In the genomic region with DNA sequence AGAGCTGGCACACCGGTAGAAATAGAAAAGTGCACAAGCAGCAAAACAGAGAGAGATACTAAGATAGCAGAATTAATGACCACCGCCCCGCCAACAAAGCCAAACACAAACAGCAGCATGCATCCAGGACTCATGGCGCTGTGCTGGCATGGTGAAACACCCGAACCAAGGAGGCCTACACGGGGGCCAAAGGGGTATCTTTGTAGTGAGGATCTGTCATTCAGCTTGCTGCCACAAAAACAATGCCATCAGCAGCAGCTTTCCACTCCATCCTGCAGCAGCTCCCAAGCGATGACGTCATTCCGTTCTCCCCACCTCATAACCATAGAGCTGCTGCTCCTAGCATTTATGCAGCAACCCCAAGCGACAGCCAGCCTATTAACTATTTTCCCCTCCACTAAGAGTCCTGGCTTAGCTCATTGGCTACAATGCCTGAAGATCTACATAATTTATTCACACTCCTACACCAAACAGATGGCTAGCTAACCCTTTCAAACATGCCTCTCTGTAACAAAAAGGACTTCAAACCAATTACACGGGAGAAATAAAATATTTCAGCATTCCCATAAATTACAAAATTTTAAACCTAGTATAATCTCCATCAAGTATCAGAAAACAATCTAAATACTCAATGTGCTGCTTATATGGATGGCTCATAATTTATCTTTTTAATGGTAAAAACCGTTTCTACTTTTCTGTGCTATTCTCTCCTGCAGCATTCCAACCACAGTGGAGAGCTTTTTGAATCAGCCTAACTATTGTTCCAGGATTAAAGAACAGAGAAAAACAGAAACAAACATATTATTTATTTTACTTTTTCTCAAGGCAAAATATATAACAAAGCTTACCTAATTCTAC, we compare ENCODE assay signal across 8 cellular contexts.
DNase-seq lines count a peak whose midpoint lies in the region; ATAC-seq, FAIRE-seq and TF ChIP-seq lines count a peak whose summit lies in the region.

No MANE protein-coding gene starts in this region.

- H3K4me3 ChIP-seq in endodermal cell (ENCODE audit: low read length) (peak overlapping the region; percentile 78), uterus (peak overlapping the region; percentile 28 to 38)

- H3K9me3 ChIP-seq in endodermal cell (ENCODE audit: control insufficient read depth, low read length) (no peaks in the 10 kb centered on the region), uterus (no peaks in the 10 kb centered on the region)

- H3K4me1 Mint-ChIP-seq in endodermal cell: peaks cover 19% of the 10 kb centered on the region
- H3K4me1 Mint-ChIP-seq in Calu3 (ENCODE audit: low read depth, unreplicated experiment): peaks cover 17% of the 10 kb centered on the region

- H3K36me3 Mint-ChIP-seq in endodermal cell (ENCODE audit: low read depth) (peaks cover 8% of the 10 kb centered on the region), Calu3 (ENCODE audit: insufficient read depth, unreplicated experiment) (no peaks in the 10 kb centered on the region)

- CTCF ChIA-PET in Calu3 (lab: Charles Lee): interaction anchor here (0.9 to 1.8 kb wide), 3 partner anchors 10 to 264 kb away, joined by 3 to 5 read pairs (median 3); no protein-coding TSS in a partner anchor

- ATAC-seq in HG02884 (IDR thresholded peaks at IDR 0.05; ENCODE audit: unreplicated experiment): no peak

- peak; percentile 44 to 53 for TF ChIP-seq POLR2A in uterus (IDR thresholded peaks at IDR 0.05)

- intact Hi-C loops in uterus (cut with DNase I; ENCODE audit: low total_unique reads): no loop called here
- intact Hi-C loops in Calu3 (cut with micrococcal nuclease; ENCODE audit: unreplicated experiment): no loop called here

- peak; percentile 78 for FAIRE-seq in G401.6 (lab: Jason Lieb, UNC)

- DNase-seq in NCI-H526 (lab: John Stamatoyannopoulos, UW) (peak; percentile 29 to 67), endodermal cell (peak; percentile 94), lung microvascular endothelial cell (ENCODE audit: low read depth in 2 of 2) (peak; percentile 30 to 93), uterus (peak; percentile 70 to 89), Calu3 (no peak)
- no peak for DNase-seq in activated naive CD4-positive, alpha-beta T cell treated with Interleukin-2 at 50 U/mL for 16 hours

- H3K4me1 ChIP-seq in endodermal cell (ENCODE audit: control insufficient read depth, insufficient read depth, low read length) (no peaks in the 10 kb centered on the region), uterus (peaks cover 0 to 5% of the 10 kb centered on the region in 2 donors)

- no peak for TF ChIP-seq CTCF in endodermal cell (conservative IDR thresholded peaks at IDR 0.05)
- peak in 1 of 4 experiments; percentile 5 for TF ChIP-seq CTCF in uterus (IDR thresholded peaks at IDR 0.05)
- no peak for TF ChIP-seq CTCF in Calu3 (IDR thresholded peaks at IDR 0.05; ENCODE audit: unreplicated experiment)

- peak overlapping the region; percentile 65 for H3K9ac ChIP-seq in endodermal cell (ENCODE audit: extremely low read depth, low read length, poor library complexity, severe bottlenecking)

- H3K9me3 Mint-ChIP-seq in endodermal cell (no peaks in the 10 kb centered on the region), Calu3 (ENCODE audit: low read depth, unreplicated experiment) (no peaks in the 10 kb centered on the region)

- H3K27me3 ChIP-seq in endodermal cell (ENCODE audit: control insufficient read depth, insufficient read depth, low read length, poor library complexity, severe bottlenecking) (no peaks in the 10 kb centered on the region), uterus (no peaks in the 10 kb centered on the region)

- whole genome bisulfite sequencing in endodermal cell (ENCODE audit: insufficient coverage in 1 of 2, insufficient read length in 1 of 2), 2 experiments: 9 to 11% methylated on average over 8 to 12 of the region's 12 CpGs

- BruUV-seq in Calu3 (replicated peaks; lab: Mats Ljungman, UMichigan): no TSS peak

- H3K27ac Mint-ChIP-seq in endodermal cell (no peak overlapping the region), Calu3 (ENCODE audit: unreplicated experiment) (no peak overlapping the region)

- no peak overlapping the region for H3K4me3 Mint-ChIP-seq in endodermal cell
- no peak overlapping the region for H3K4me3 Mint-ChIP-seq in Calu3 (ENCODE audit: low read depth, unreplicated experiment)

- H3K27me3 Mint-ChIP-seq in endodermal cell (ENCODE audit: insufficient read depth): no peaks in the 10 kb centered on the region
- no peaks in the 10 kb centered on the region for H3K27me3 Mint-ChIP-seq in Calu3 (ENCODE audit: unreplicated experiment)

- H3K36me3 ChIP-seq in endodermal cell (ENCODE audit: control insufficient read depth, insufficient read depth, low read length): no peaks in the 10 kb centered on the region
- no peaks in the 10 kb centered on the region for H3K36me3 ChIP-seq in uterus

- H3K27ac ChIP-seq in endodermal cell (ENCODE audit: low read depth, low read length) (peak overlapping the region; percentile 99), uterus (peak overlapping the region; percentile 77 to 79)

Comparison
In these comparisons a context has a peak if more than half of its experiments do, and no peak if none do; other contexts are left out.
1. DNase-seq: peak in NCI-H526 (2 of 2), endodermal cell (single experiment), lung microvascular endothelial cell (2 of 2) and uterus (2 of 2); none in activated naive CD4-positive, alpha-beta T cell treated with Interleukin-2 at 50 U/mL for 16 hours (single experiment) and Calu3 (single experiment).